In the genomic region with DNA sequence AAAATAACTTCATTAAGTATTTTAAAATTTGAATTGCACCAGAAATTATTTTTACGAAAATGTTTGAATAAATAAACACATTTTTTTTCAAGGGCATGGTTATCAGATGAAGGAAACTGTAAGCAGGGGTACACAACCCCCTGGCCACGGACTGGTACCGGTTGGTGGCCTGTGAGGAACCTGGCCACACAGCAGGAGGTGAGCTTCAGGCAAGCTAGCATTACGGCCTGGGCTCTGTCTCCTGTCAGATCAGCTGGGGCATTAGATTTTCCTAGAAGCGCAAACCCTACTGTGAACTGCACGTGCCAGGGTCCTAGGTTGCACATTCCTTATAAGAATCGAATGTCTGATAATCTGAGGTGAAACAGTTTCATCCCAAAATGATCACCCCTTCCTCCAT, we compare ENCODE assay signal across 28 cellular contexts.
"Had no signal": no experiment of that assay in that cellular context is flagged by ENCODE, and none has a peak within 500 bp of the region (broad histone marks: within the 10 kb centered on the region; RNA-seq: fewer than 3 reads in every experiment).

No MANE protein-coding gene starts in this region.

- H3K9me3 ChIP-seq: ascending aorta, breast epithelium, esophagus muscularis mucosa, gastrocnemius medialis had no signal

- H3K36me3 ChIP-seq: ascending aorta, breast epithelium, cardiac muscle cell, esophagus muscularis mucosa, gastrocnemius medialis had no signal

- H3K4me1 ChIP-seq: ascending aorta, breast epithelium, esophagus muscularis mucosa, foreskin keratinocyte, gastrocnemius medialis had no signal

- H3K4me3 ChIP-seq: ascending aorta, breast epithelium, cardiac muscle cell, coronary artery, dorsolateral prefrontal cortex, esophagus muscularis mucosa, gastrocnemius medialis had no signal

- DNase-seq: activated CD4-positive, alpha-beta memory T cell treated with anti-CD3 and anti-CD28 coated beads, Interleukin-2, amount 10 ng/mL, durations not matched to agents 7 days and 5 days; activated CD4-positive, alpha-beta T cell treated with anti-CD3 and anti-CD28 coated beads for 36 hours; activated CD4-positive, alpha-beta T cell treated with anti-CD3 and anti-CD28 coated beads, Interleukin-2, amount 10 ng/mL, durations not matched to agents 7 days and 5 days; activated CD4-positive, alpha-beta T cell treated with anti-CD3 and anti-CD28 coated beads, Interleukin-2, amount 50 U/mL, for 4 hours; activated CD4-positive, CD25-positive, alpha-beta regulatory T cell treated with anti-CD3 and anti-CD28 coated beads, Interleukin-2, amount 50 U/mL, for 72 hours; activated CD8-positive, alpha-beta memory T cell treated with anti-CD3 and anti-CD28 coated beads, Interleukin-2, amount 50 U/mL, for 48 hours; activated gamma-delta T cell; activated naive CD4-positive, alpha-beta T cell; activated naive CD4-positive, alpha-beta T cell treated with anti-CD3 and anti-CD28 coated beads, Interleukin-2, amount 10 ng/mL, durations not matched to agents 7 days and 5 days; activated naive CD8-positive, alpha-beta T cell treated with anti-CD3 and anti-CD28 coated beads, Interleukin-2, amount 10 ng/mL, durations not matched to agents 7 days and 5 days; activated T-cell treated with anti-CD3 and anti-CD28 coated beads for 4 hours; activated T-cell treated with anti-CD3 and anti-CD28 coated beads, Interleukin-2, amount 50 U/mL, for 24 hours; activated T-cell treated with anti-CD3 and anti-CD28 coated beads, Interleukin-2, amount 50 U/mL, for 72 hours; central memory CD4-positive, alpha-beta T cell; cerebellar nuclear complex; dorsolateral prefrontal cortex; effector memory CD4-positive, alpha-beta T cell; erythroblast; foreskin keratinocyte; gastrocnemius medialis; glutamatergic neuron; T-helper 2 cell had no signal

- H3K27me3 ChIP-seq: ascending aorta, breast epithelium, cardiac muscle cell, dorsolateral prefrontal cortex, esophagus muscularis mucosa, foreskin keratinocyte, gastrocnemius medialis had no signal

- ATAC-seq: activated CD4-positive, alpha-beta T cell treated with anti-CD3 and anti-CD28 coated beads for 36 hours; activated naive CD4-positive, alpha-beta T cell treated with anti-CD3 and anti-CD28 coated beads, Interleukin-2, amount 50 U/mL, for 72 hours; activated T-cell treated with anti-CD3 and anti-CD28 coated beads, Interleukin-2, amount 50 U/mL, for 72 hours; foreskin keratinocyte; gastrocnemius medialis had no signal

- H3K27ac ChIP-seq: ascending aorta, breast epithelium, cardiac muscle cell, coronary artery, dorsolateral prefrontal cortex, esophagus muscularis mucosa, foreskin keratinocyte, gastrocnemius medialis had no signal
